25 cellular contexts compared by ENCODE assay signal in the genomic region with DNA sequence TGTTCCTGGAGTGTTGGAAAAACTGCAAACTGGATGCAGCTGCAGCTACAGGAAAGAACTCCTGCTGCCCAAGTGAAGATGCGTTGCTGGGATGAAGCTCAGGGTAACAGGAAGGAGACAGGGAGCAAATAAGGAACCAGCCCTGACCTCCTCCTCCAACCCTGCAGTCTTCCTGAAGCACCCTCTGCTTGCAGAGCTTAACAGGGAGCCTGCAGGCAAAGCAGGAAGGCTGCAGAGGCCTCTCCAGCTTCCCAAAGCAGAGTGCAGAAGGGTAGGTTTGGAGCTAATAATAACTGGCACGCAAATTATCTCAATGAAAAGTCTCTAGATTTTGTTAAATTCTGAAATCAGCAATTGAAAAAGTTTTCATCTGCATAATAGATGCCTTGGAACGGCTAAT.
"Had no signal": no experiment of that assay in that cellular context is flagged by ENCODE, and none has a peak within 500 bp of the region (broad histone marks: within the 10 kb centered on the region; RNA-seq: fewer than 3 reads in every experiment).

No MANE protein-coding gene starts in this region.

- H3K4me3 Mint-ChIP-seq: naive thymus-derived CD8-positive, alpha-beta T cell; nephron progenitor cell; stimulated activated naive CD8-positive, alpha-beta T cell treated with anti-CD3 and anti-CD28 coated beads, Interleukin-15, amount 100 ng/mL, for 72 hours had no signal

- H3K9me3 Mint-ChIP-seq: nephron progenitor cell had no signal

- H3K27me3 Mint-ChIP-seq: naive thymus-derived CD8-positive, alpha-beta T cell; stimulated activated naive CD8-positive, alpha-beta T cell treated with anti-CD3 and anti-CD28 coated beads, Interleukin-15, amount 100 ng/mL, for 72 hours had no signal

- H3K9me3 ChIP-seq: esophagus squamous epithelium, left lung, ovary, psoas muscle, right lobe of liver, vagina had no signal

- H3K36me3 ChIP-seq: esophagus squamous epithelium, left lung, ovary, right lobe of liver, suprapubic skin, vagina had no signal

- H3K4me1 ChIP-seq: esophagus squamous epithelium, left lung, psoas muscle, right lobe of liver, suprapubic skin, vagina had no signal

- H3K4me3 ChIP-seq: coronary artery, esophagus squamous epithelium, left lung, ovary, psoas muscle, right lobe of liver, suprapubic skin, vagina had no signal

- H3K27ac ChIP-seq: coronary artery, esophagus squamous epithelium, left lung, ovary, psoas muscle, right lobe of liver, suprapubic skin, vagina had no signal

- H3K36me3 Mint-ChIP-seq: naive thymus-derived CD8-positive, alpha-beta T cell had no signal

- H3K4me1 Mint-ChIP-seq: naive thymus-derived CD8-positive, alpha-beta T cell; stimulated activated naive CD8-positive, alpha-beta T cell treated with anti-CD3 and anti-CD28 coated beads, Interleukin-15, amount 100 ng/mL, for 72 hours had no signal

- ATAC-seq: left cardiac atrium; left lung; naive thymus-derived CD8-positive, alpha-beta T cell; psoas muscle; right lobe of liver; stimulated activated naive CD8-positive, alpha-beta T cell treated with anti-CD3 and anti-CD28 coated beads, Interleukin-15, amount 100 ng/mL, for 72 hours had no signal

- H3K27me3 ChIP-seq: esophagus squamous epithelium, left lung, ovary, right lobe of liver, suprapubic skin, vagina had no signal

- DNase-seq: dermis blood vessel endothelial cell; effector memory CD4-positive, alpha-beta T cell; erythroblast; esophagus squamous epithelium; foreskin melanocyte; glutamatergic neuron; left cardiac atrium; left lung; mesenchymal stem cell; midbrain; naive thymus-derived CD8-positive, alpha-beta T cell; nephron progenitor cell; occipital lobe; ovary; psoas muscle; right lobe of liver; small intestine; stimulated activated CD4-positive, alpha-beta T cell treated with anti-CD3 and anti-CD28 coated beads, Interleukin-15, amount 100 ng/mL, for 24 hours; stimulated activated CD4-positive, alpha-beta T cell treated with anti-CD3 and anti-CD28 coated beads, Interleukin-2, amount 100 ng/mL, for 48 hours; stimulated activated naive CD4-positive, alpha-beta T cell; stimulated activated naive CD8-positive, alpha-beta T cell treated with anti-CD3 and anti-CD28 coated beads, Interleukin-15, amount 100 ng/mL, for 72 hours; trophoblast cell had no signal

- H3K27ac Mint-ChIP-seq: naive thymus-derived CD8-positive, alpha-beta T cell; nephron progenitor cell; stimulated activated naive CD8-positive, alpha-beta T cell treated with anti-CD3 and anti-CD28 coated beads, Interleukin-15, amount 100 ng/mL, for 72 hours had no signal
